ENCODE assay signal across 8 cellular contexts in the genomic region with DNA sequence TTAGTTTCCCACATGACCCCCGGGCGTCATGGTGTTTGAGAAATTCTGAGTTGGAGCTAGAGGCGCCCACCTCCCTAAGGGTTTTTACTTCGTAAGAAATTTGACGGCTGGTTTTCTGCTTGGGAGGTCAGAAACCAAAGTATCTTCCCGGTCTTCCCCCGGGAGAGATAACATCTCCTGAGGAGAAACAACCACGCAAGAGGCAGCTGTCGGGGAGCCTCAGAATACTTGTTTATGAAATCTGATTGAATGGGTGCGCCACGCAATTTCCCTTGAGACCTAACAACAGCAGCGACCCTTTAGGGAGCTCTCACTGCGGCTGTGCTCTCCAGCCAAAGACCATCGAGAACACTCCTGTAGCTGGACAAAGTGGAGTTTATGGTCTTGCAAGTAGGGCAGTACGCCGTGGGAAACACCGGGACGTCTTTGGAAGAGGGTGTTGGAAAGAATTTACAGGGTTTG. TPM values are rescaled to one million over a fixed set of nuclear protein-coding genes. Genes with fewer than 3 reads are reported as not detected.
DNase-seq lines count a peak whose midpoint lies in the region; ATAC-seq and TF ChIP-seq lines count a peak whose summit lies in the region.

No MANE protein-coding gene starts in this region.

- no peak for ATAC-seq in naive B cell (ENCODE audit: low read depth in 2 of 2)
- ATAC-seq in HG02852 (IDR thresholded peaks at IDR 0.05; ENCODE audit: unreplicated experiment): no peak

- H3K27me3 ChIP-seq in HUES64 (ENCODE audit: insufficient read depth, low read length): no peaks in the 10 kb centered on the region

- H3K27ac Mint-ChIP-seq in T-helper 2 cell treated with Interferon-gamma antibody and Interleukin-4, amounts not matched to agents 5 μg/mL and 100 μg/mL, for 36 hours: peak overlapping the region; percentile 99
- peak overlapping the region; percentile 94 to 99 (median 98) for H3K27ac Mint-ChIP-seq in naive B cell

- WGBS in HUES64: 8% methylated on average over 18 of the region's 18 CpGs

- peaks cover 32% of the 10 kb centered on the region for H3K36me3 Mint-ChIP-seq in T-helper 2 cell treated with Interferon-gamma antibody and Interleukin-4, amounts not matched to agents 5 μg/mL and 100 μg/mL, for 36 hours (ENCODE audit: low read depth)
- H3K36me3 Mint-ChIP-seq in naive B cell: no peaks in the 10 kb centered on the region

- DNase-seq in NCI-H82 (lab: John Stamatoyannopoulos, UW) (peak; percentile 78), NCI-H82 treated with DMSO at 0.1 percent for 48 hours (lab: John Stamatoyannopoulos, UW; ENCODE audit: unreplicated experiment) (no peak), epithelial cell of proximal tubule (ENCODE audit: low read depth) (no peak), naive B cell (no peak)
- no peak for DNase-seq in T-helper 2 cell treated with Interferon-gamma antibody and Interleukin-4, amounts not matched to agents 5 μg/mL and 100 μg/mL, for 36 hours (ENCODE audit: low spot score)
- no peak for DNase-seq in activated CD4-positive, CD25-positive, alpha-beta regulatory T cell treated with anti-CD3 and anti-CD28 coated beads, Interleukin-2, amount 50 U/mL, for 72 hours

- H3K27ac ChIP-seq in HUES64 (ENCODE audit: low read depth, low read length): peak overlapping the region; percentile 50

- H3K4me3 ChIP-seq in HUES64 (ENCODE audit: low read length) (peak overlapping the region; percentile 95), epithelial cell of proximal tubule (ENCODE audit: low read depth, low read length) (peak overlapping the region; percentile 98)

- peak overlapping the region; percentile 77 for H3K9ac ChIP-seq in HUES64 (ENCODE audit: low read depth, low read length)

- peaks cover 6% of the 10 kb centered on the region for H3K27me3 Mint-ChIP-seq in T-helper 2 cell treated with Interferon-gamma antibody and Interleukin-4, amounts not matched to agents 5 μg/mL and 100 μg/mL, for 36 hours (ENCODE audit: low read depth)
- H3K27me3 Mint-ChIP-seq in naive B cell: no peaks in the 10 kb centered on the region

- H3K4me1 ChIP-seq in HUES64 (ENCODE audit: insufficient read depth, low read length): peaks cover 9% of the 10 kb centered on the region

- H3K9me3 ChIP-seq in HUES64 (ENCODE audit: insufficient read depth, low read depth, low read length): no peaks in the 10 kb centered on the region

- peaks cover 15% of the 10 kb centered on the region for H3K36me3 ChIP-seq in HUES64 (ENCODE audit: insufficient read depth, low read length)

- no peak for TF ChIP-seq CTCF in epithelial cell of proximal tubule (conservative IDR thresholded peaks at IDR 0.05; ENCODE audit: low read depth, low read length)

- H3K4me1 Mint-ChIP-seq in T-helper 2 cell treated with Interferon-gamma antibody and Interleukin-4, amounts not matched to agents 5 μg/mL and 100 μg/mL, for 36 hours (ENCODE audit: low read depth): peaks cover 26% of the 10 kb centered on the region
- peaks cover 33 to 41% (median 33%) of the 10 kb centered on the region in 3 donors for H3K4me1 Mint-ChIP-seq in naive B cell

- peak overlapping the region; percentile 98 for H3K4me3 Mint-ChIP-seq in T-helper 2 cell treated with Interferon-gamma antibody and Interleukin-4, amounts not matched to agents 5 μg/mL and 100 μg/mL, for 36 hours
- peak overlapping the region; percentile 94 to 98 (median 96) for H3K4me3 Mint-ChIP-seq in naive B cell

- no peaks in the 10 kb centered on the region for H3K9me3 Mint-ChIP-seq in T-helper 2 cell treated with Interferon-gamma antibody and Interleukin-4, amounts not matched to agents 5 μg/mL and 100 μg/mL, for 36 hours
- no peaks in the 10 kb centered on the region for H3K9me3 Mint-ChIP-seq in naive B cell

RNA-seq across cellular contexts. Expression of a gene that starts 0.6 kb away (rescaled TPM):
- 130 TPM for polyA plus RNA-seq in HUES64 (2013, experiment 1 of 2)
- 136 TPM for polyA plus RNA-seq in HUES64 (2013, experiment 2 of 2)
- 103 and 119 TPM in 2 replicates for total RNA-seq in epithelial cell of proximal tubule
- polyA plus RNA-seq in naive B cell (ENCODE audit: low read depth in 6 of 6): 10 to 100 TPM; 17.5 to 24.6 (median 18.4) TPM
